Comparison of ENCODE assay signal across 28 cellular contexts in genomic region chr11:71386232-71386631, GRCh38.
"Had no signal": no experiment of that assay in that cellular context is flagged by ENCODE, and none has a peak within 500 bp of the region (broad histone marks: within the 10 kb centered on the region; RNA-seq: fewer than 3 reads in every experiment).

No MANE protein-coding gene starts in this region.

- ATAC-seq: effector memory CD8-positive, alpha-beta T cell; esophagus mucosa; gastroesophageal sphincter; heart left ventricle; left colon; left lung; left ventricle myocardium superior; lower lobe of right lung; mucosa of descending colon; naive thymus-derived CD4-positive, alpha-beta T cell had no signal

- H3K9me3 Mint-ChIP-seq: dendritic cell treated with granulocyte-macrophage colony-stimulating factor and Interleukin-4, amounts not matched to agents 40 ng/mL and 50 ng/mL, for 4 days had no signal

- H3K36me3 ChIP-seq: colonic mucosa, esophagus squamous epithelium, gastroesophageal sphincter, heart left ventricle, left lung, lower lobe of right lung had no signal

- H3K4me1 Mint-ChIP-seq: endodermal cell, mesothelial cell of epicardium had no signal

- H3K4me3 ChIP-seq: colonic mucosa, esophagus squamous epithelium, gastroesophageal sphincter, heart left ventricle, hepatocyte, left lung, lower lobe of right lung, mucosa of descending colon had no signal

- DNase-seq: colonic mucosa; cortex of kidney; effector CD8-positive, alpha-beta T cell; effector memory CD8-positive, alpha-beta T cell; endodermal cell; erythroblast; esophagus squamous epithelium; foreskin fibroblast; foreskin melanocyte; heart left ventricle; hypothalamus; immature natural killer cell; islet precursor cell; kidney; kidney glomerular epithelial cell; left colon; left lung; left ventricle myocardium superior; lower lobe of right lung; mesenchymal stem cell; mucosa of descending colon; naive thymus-derived CD4-positive, alpha-beta T cell had no signal

- H3K9me3 ChIP-seq: colonic mucosa, esophagus squamous epithelium, heart left ventricle, left lung, lower lobe of right lung, mucosa of descending colon had no signal

- H3K36me3 Mint-ChIP-seq: immature natural killer cell; mesothelial cell of epicardium; naive thymus-derived CD4-positive, alpha-beta T cell had no signal

- H3K27ac ChIP-seq: colonic mucosa, epithelial cell of prostate, esophagus squamous epithelium, gastroesophageal sphincter, heart left ventricle, hepatocyte, left lung, lower lobe of right lung had no signal

- H3K27ac Mint-ChIP-seq: dendritic cell treated with granulocyte-macrophage colony-stimulating factor and Interleukin-4, amounts not matched to agents 40 ng/mL and 50 ng/mL, for 4 days; effector memory CD8-positive, alpha-beta T cell; endodermal cell; immature natural killer cell; mesothelial cell of epicardium; naive thymus-derived CD4-positive, alpha-beta T cell had no signal

- H3K4me3 Mint-ChIP-seq: dendritic cell treated with granulocyte-macrophage colony-stimulating factor and Interleukin-4, amounts not matched to agents 40 ng/mL and 50 ng/mL, for 4 days; effector memory CD8-positive, alpha-beta T cell; endodermal cell; immature natural killer cell; mesothelial cell of epicardium; naive thymus-derived CD4-positive, alpha-beta T cell had no signal
